In genomic region chr1:10796029-10796944, GRCh38 we compare ENCODE assay signal across 8 cellular contexts.
A peak's percentile ranks its signal among the peaks of the same experiment; 100 is the strongest.
DNase-seq lines count a peak whose midpoint lies in the region; ATAC-seq lines count a peak whose summit lies in the region.

TSS of gene CASZ1 (minus strand) at chr1:10796646. CDS start at chr1:10693889, 102,757 bp downstream.

- no peak within 1 kb of the TSS for H3K9ac ChIP-seq in iPS-15b (ENCODE audit: low read depth, low read length)

- H3K4me3 ChIP-seq in iPS-15b (ENCODE audit: low read depth, low read length): peak within 1 kb of the TSS; percentile 51

- no peaks in the 10 kb centered on the region for H3K9me3 ChIP-seq in iPS-15b (ENCODE audit: control insufficient read depth, insufficient read depth, low read length)

- DNase-seq in ACHN (peak; percentile 83), HCEC 1CT (peak; percentile 80), NCI-H526 treated with DMSO at 0.1 percent for 48 hours (lab: John Stamatoyannopoulos, UW) (peak; percentile 91), T47D (ENCODE audit: low read depth in 1 of 2, low spot score in 1 of 2) (peak; percentile 84 to 94), retina (peak; percentile 96), KG1 (lab: John Stamatoyannopoulos, UW) (no peak)

- no peak for ATAC-seq in GM21529 (IDR thresholded peaks at IDR 0.05; ENCODE audit: unreplicated experiment)

- H3K4me1 ChIP-seq in iPS-15b (ENCODE audit: control insufficient read depth, insufficient read depth, low read length): peaks cover 8% of the 10 kb centered on the region

- no peaks in the 10 kb centered on the region for H3K36me3 ChIP-seq in iPS-15b (ENCODE audit: control insufficient read depth, insufficient read depth, low read length)

- in situ Hi-C loops in ACHN (cut with HindIII; ENCODE audit: low pct_ligation_motif_present, low pct_unique_long_range_greater_than_20kb, low sequenced_read_pairs): no loop called here
- in situ Hi-C loops in T47D (cut with HindIII; ENCODE audit: low pct_unique_long_range_greater_than_20kb, low sequenced_read_pairs): no loop called here

- peaks cover 45% of the 10 kb centered on the region for H3K27me3 ChIP-seq in iPS-15b (ENCODE audit: control insufficient read depth, insufficient read depth, low read length)
